Comparison of ENCODE assay signal across 9 cellular contexts in genomic region chr2:3282056-3282998, GRCh38.
DNase-seq lines count a peak whose midpoint lies in the region; ATAC-seq and TF ChIP-seq lines count a peak whose summit lies in the region.
"Had no signal": no experiment of that assay in that cellular context is flagged by ENCODE, and none has a peak within 500 bp of the region (broad histone marks: within the 10 kb centered on the region; RNA-seq: fewer than 3 reads in every experiment).

No MANE protein-coding gene starts in this region.

- WGBS in esophagus muscularis mucosa, result 64% methylated on average over 29 of the region's 36 CpGs

- H3K4me1 Mint-ChIP-seq in activated CD4-positive, alpha-beta T cell treated with anti-CD3 and anti-CD28 coated beads, Interleukin-2, amount 10 ng/mL, durations not matched to agents 7 days and 5 days, result no peaks in the 10 kb centered on the region

- peaks cover 5% of the 10 kb centered on the region for H4K20me1 ChIP-seq in osteoblast (ENCODE audit: insufficient read depth, low read length)

- CTCF ChIA-PET in activated CD4-positive, alpha-beta T cell treated with anti-CD3 and anti-CD28 coated beads, Interleukin-2, amount 10 ng/mL, durations not matched to agents 7 days and 5 days (lab: Charles Lee), result no interaction called here

- H3K27me3 Mint-ChIP-seq in activated CD4-positive, alpha-beta T cell treated with anti-CD3 and anti-CD28 coated beads, Interleukin-2, amount 10 ng/mL, durations not matched to agents 7 days and 5 days, result no peaks in the 10 kb centered on the region

- H2AFZ ChIP-seq in osteoblast (ENCODE audit: low read length), result no peak overlapping the region

- ATAC-seq in sciatic nerve, result no peak

- peak overlapping the region; percentile 21 to 28 (median 26) for H3K4me3 ChIP-seq in esophagus muscularis mucosa
- H3K4me3 ChIP-seq in osteoblast (ENCODE audit: insufficient read depth, low read length), result no peak overlapping the region
- H3K4me3 ChIP-seq: thoracic aorta had no signal

- peaks cover 9% of the 10 kb centered on the region for H3K36me3 Mint-ChIP-seq in activated CD4-positive, alpha-beta T cell treated with anti-CD3 and anti-CD28 coated beads, Interleukin-2, amount 10 ng/mL, durations not matched to agents 7 days and 5 days (ENCODE audit: low read depth)

- DNase-seq in G401 (ENCODE audit: low spot score) (peak; percentile 95), NCI-H446 (lab: John Stamatoyannopoulos, UW) (peak; percentile 95 to 99), esophagus muscularis mucosa (ENCODE audit: extremely low spot score) (no peak), osteoblast (ENCODE audit: insufficient read length, low spot score, missing footprints) (peak; percentile 91), hepatic stellate cell (ENCODE audit: low spot score) (no peak), HuH-7.5 (ENCODE audit: low spot score) (no peak), sciatic nerve (ENCODE audit: low spot score) (no peak)
- no peak for DNase-seq in activated CD4-positive, alpha-beta T cell treated with anti-CD3 and anti-CD28 coated beads, Interleukin-2, amount 10 ng/mL, durations not matched to agents 7 days and 5 days

- POLR2A ChIA-PET in activated CD4-positive, alpha-beta T cell treated with anti-CD3 and anti-CD28 coated beads, Interleukin-2, amount 10 ng/mL, durations not matched to agents 7 days and 5 days (lab: Charles Lee), result no interaction called here

- H3K27me3 ChIP-seq in esophagus muscularis mucosa (no peaks in the 10 kb centered on the region), osteoblast (ENCODE audit: insufficient read depth, low read length) (no peaks in the 10 kb centered on the region)

- H3K9me3 ChIP-seq in esophagus muscularis mucosa (no peaks in the 10 kb centered on the region), osteoblast (ENCODE audit: low read depth, low read length) (no peaks in the 10 kb centered on the region)
- H3K9me3 ChIP-seq: thoracic aorta had no signal

- intact Hi-C loops in esophagus muscularis mucosa (cut with DNase I) (no loop called here), sciatic nerve (cut with DNase I) (no loop called here)

- TF ChIP-seq CTCF in esophagus muscularis mucosa (IDR thresholded peaks at IDR 0.05), result no peak
- TF ChIP-seq CTCF in osteoblast (IDR thresholded peaks at IDR 0.05; ENCODE audit: extremely low read depth, low read depth, low read length), result no peak

- no peaks in the 10 kb centered on the region for H3K36me3 ChIP-seq in esophagus muscularis mucosa
- H3K36me3 ChIP-seq in osteoblast (ENCODE audit: insufficient read depth, low read length), result no peaks in the 10 kb centered on the region
- H3K36me3 ChIP-seq: thoracic aorta had no signal

- TF ChIP-seq POLR2A in esophagus muscularis mucosa (IDR thresholded peaks at IDR 0.05; ENCODE audit: low read depth), result no peak

- H3K79me2 ChIP-seq in osteoblast (ENCODE audit: insufficient read depth, low read length), result no peaks in the 10 kb centered on the region

- no peak overlapping the region for H3K27ac Mint-ChIP-seq in activated CD4-positive, alpha-beta T cell treated with anti-CD3 and anti-CD28 coated beads, Interleukin-2, amount 10 ng/mL, durations not matched to agents 7 days and 5 days

- H3K4me2 ChIP-seq in osteoblast (ENCODE audit: insufficient read depth, low read length), result peak overlapping the region; percentile 32

- H3K4me1 ChIP-seq in esophagus muscularis mucosa (peaks cover 4 to 16% (median 15%) of the 10 kb centered on the region in 4 donors), osteoblast (ENCODE audit: insufficient read depth, low read length) (no peaks in the 10 kb centered on the region)

- TF ChIP-seq EP300 in esophagus muscularis mucosa (IDR thresholded peaks at IDR 0.05), result no peak

- H3K4me3 Mint-ChIP-seq in activated CD4-positive, alpha-beta T cell treated with anti-CD3 and anti-CD28 coated beads, Interleukin-2, amount 10 ng/mL, durations not matched to agents 7 days and 5 days, result no peak overlapping the region

- H3K27ac ChIP-seq in esophagus muscularis mucosa (replicated peaks in 1 of 4), result peak overlapping the region; percentile 16 to 63 (median 18)
- H3K27ac ChIP-seq in osteoblast (ENCODE audit: low read depth, low read length), result no peak overlapping the region
- H3K27ac ChIP-seq: thoracic aorta had no signal

- H3K9me3 Mint-ChIP-seq in activated CD4-positive, alpha-beta T cell treated with anti-CD3 and anti-CD28 coated beads, Interleukin-2, amount 10 ng/mL, durations not matched to agents 7 days and 5 days, result peaks cover 7% of the 10 kb centered on the region

- in situ Hi-C loops in G401 (cut with HindIII; ENCODE audit: low sequenced_read_pairs), result no loop called here

Comparison
In these comparisons a context has a peak if more than half of its experiments do, and no peak if none do; other contexts are left out.
1. DNase-seq: peak in G401 (single experiment), NCI-H446 (2 of 2) and osteoblast (single experiment); none in esophagus muscularis mucosa (single experiment), hepatic stellate cell (single experiment), HuH-7.5 (single experiment), activated CD4-positive, alpha-beta T cell treated with anti-CD3 and anti-CD28 coated beads, Interleukin-2, amount 10 ng/mL, durations not matched to agents 7 days and 5 days (single experiment) and sciatic nerve (single experiment).